Comparison of ENCODE assay signal across 27 cellular contexts in the genomic region with DNA sequence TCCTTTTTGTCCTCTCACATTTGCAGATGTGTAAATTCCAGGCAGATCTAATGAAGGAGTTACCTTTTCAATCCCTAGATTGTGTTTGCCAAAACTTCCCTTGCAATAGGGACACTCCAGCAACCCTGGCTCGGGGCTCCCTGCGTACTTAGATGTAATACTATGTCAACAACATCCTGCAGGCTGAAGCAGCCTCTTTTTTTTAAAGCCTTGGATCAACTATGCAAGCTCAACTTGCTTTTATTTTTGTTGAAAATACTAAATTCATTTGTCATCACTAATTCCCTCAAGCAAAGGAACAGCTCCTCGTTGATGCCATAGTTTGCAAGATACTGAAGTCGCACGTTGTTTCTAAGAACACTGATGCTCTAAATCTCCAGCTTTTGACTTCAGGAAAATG. TPM values are rescaled to one million over a fixed set of nuclear protein-coding genes. Genes with fewer than 3 reads are reported as not detected.
"Had no signal": no experiment of that assay in that cellular context is flagged by ENCODE, and none has a peak within 500 bp of the region (broad histone marks: within the 10 kb centered on the region; RNA-seq: fewer than 3 reads in every experiment).

No MANE protein-coding gene starts in this region.

- H3K27me3 Mint-ChIP-seq: activated CD4-positive, alpha-beta memory T cell treated with anti-CD3 and anti-CD28 coated beads for 36 hours had no signal

- ATAC-seq: activated CD4-positive, alpha-beta T cell treated with anti-CD3 and anti-CD28 coated beads for 36 hours; esophagus mucosa; heart left ventricle; left cardiac atrium; mucosa of descending colon; psoas muscle; T-cell had no signal

- DNase-seq: activated B cell treated with CpG ODN at 0.5 μM for 24 hours; activated CD4-positive, alpha-beta memory T cell treated with anti-CD3 and anti-CD28 coated beads for 36 hours; activated CD4-positive, alpha-beta T cell treated with anti-CD3 and anti-CD28 coated beads for 36 hours; activated effector memory CD4-positive, alpha-beta T cell treated with Interleukin-2 at 50 U/mL for 16 hours; activated naive CD4-positive, alpha-beta T cell treated with anti-CD3 and anti-CD28 coated beads for 36 hours; activated naive CD8-positive, alpha-beta T cell treated with anti-CD3 and anti-CD28 coated beads, Interleukin-2, amount 10 ng/mL, durations not matched to agents 7 days and 5 days; activated T-cell treated with anti-CD3 and anti-CD28 coated beads, Interleukin-2, amount 50 U/mL, for 48 hours; dermis blood vessel endothelial cell; effector CD8-positive, alpha-beta T cell; heart left ventricle; left cardiac atrium; pancreas; psoas muscle; stimulated activated CD4-positive, alpha-beta T cell treated with anti-CD3 and anti-CD28 coated beads, Interleukin-12 subunit alpha, Interleukin-12 subunit beta, amount 100 ng/mL, for 4 hours; T-cell; trophoblast cell; uterus had no signal

- H3K4me3 ChIP-seq: heart left ventricle, mucosa of descending colon, pancreas, psoas muscle, right atrium auricular region, suprapubic skin, uterus had no signal

- H3K27ac ChIP-seq: heart left ventricle, psoas muscle, right atrium auricular region, suprapubic skin had no signal

- H3K4me1 ChIP-seq: psoas muscle, uterus had no signal

- H3K9me3 ChIP-seq: mucosa of descending colon, pancreas, psoas muscle, right atrium auricular region, suprapubic skin, uterus had no signal

- H3K4me1 Mint-ChIP-seq: activated B cell treated with CpG ODN at 0.5 μM for 24 hours; activated CD4-positive, alpha-beta T cell treated with anti-CD3 and anti-CD28 coated beads for 36 hours; activated naive CD8-positive, alpha-beta T cell treated with anti-CD3 and anti-CD28 coated beads, Interleukin-2, amount 10 ng/mL, durations not matched to agents 7 days and 5 days; memory B cell; T-cell had no signal

- H3K36me3 ChIP-seq: heart left ventricle, pancreas, right atrium auricular region, suprapubic skin, uterus had no signal

- H3K27me3 ChIP-seq: right atrium auricular region, uterus had no signal

- H3K4me3 Mint-ChIP-seq: activated B cell treated with CpG ODN at 0.5 μM for 24 hours; activated CD4-positive, alpha-beta memory T cell treated with anti-CD3 and anti-CD28 coated beads for 36 hours; activated CD4-positive, alpha-beta T cell treated with anti-CD3 and anti-CD28 coated beads for 36 hours; activated naive CD4-positive, alpha-beta T cell treated with anti-CD3 and anti-CD28 coated beads for 36 hours; activated naive CD8-positive, alpha-beta T cell treated with anti-CD3 and anti-CD28 coated beads, Interleukin-2, amount 10 ng/mL, durations not matched to agents 7 days and 5 days; memory B cell; nephron progenitor cell; stimulated activated naive CD8-positive, alpha-beta T cell treated with anti-CD3 and anti-CD28 coated beads, Interleukin-15, Interleukin-2, amounts not matched to agents 100 ng/mL and 50 ng/mL, for 24 hours; T-cell; T-helper 2 cell treated with Interferon-gamma antibody and Interleukin-4, amounts not matched to agents 5 μg/mL and 100 μg/mL, for 36 hours had no signal

- H3K27ac Mint-ChIP-seq: activated B cell treated with CpG ODN at 0.5 μM for 24 hours; activated CD4-positive, alpha-beta memory T cell treated with anti-CD3 and anti-CD28 coated beads for 36 hours; activated CD4-positive, alpha-beta T cell treated with anti-CD3 and anti-CD28 coated beads for 36 hours; activated naive CD4-positive, alpha-beta T cell treated with anti-CD3 and anti-CD28 coated beads for 36 hours; activated naive CD8-positive, alpha-beta T cell treated with anti-CD3 and anti-CD28 coated beads, Interleukin-2, amount 10 ng/mL, durations not matched to agents 7 days and 5 days; memory B cell; nephron progenitor cell; stimulated activated naive CD8-positive, alpha-beta T cell treated with anti-CD3 and anti-CD28 coated beads, Interleukin-15, Interleukin-2, amounts not matched to agents 100 ng/mL and 50 ng/mL, for 24 hours; T-cell; T-helper 2 cell treated with Interferon-gamma antibody and Interleukin-4, amounts not matched to agents 5 μg/mL and 100 μg/mL, for 36 hours had no signal

- H3K36me3 Mint-ChIP-seq: activated CD4-positive, alpha-beta memory T cell treated with anti-CD3 and anti-CD28 coated beads for 36 hours; activated naive CD8-positive, alpha-beta T cell treated with anti-CD3 and anti-CD28 coated beads, Interleukin-2, amount 10 ng/mL, durations not matched to agents 7 days and 5 days; brain; memory B cell; T-cell had no signal

- H3K9me3 Mint-ChIP-seq: activated naive CD4-positive, alpha-beta T cell treated with anti-CD3 and anti-CD28 coated beads for 36 hours; activated naive CD8-positive, alpha-beta T cell treated with anti-CD3 and anti-CD28 coated beads, Interleukin-2, amount 10 ng/mL, durations not matched to agents 7 days and 5 days; memory B cell; nephron progenitor cell; stimulated activated naive CD8-positive, alpha-beta T cell treated with anti-CD3 and anti-CD28 coated beads, Interleukin-15, Interleukin-2, amounts not matched to agents 100 ng/mL and 50 ng/mL, for 24 hours; T-helper 2 cell treated with Interferon-gamma antibody and Interleukin-4, amounts not matched to agents 5 μg/mL and 100 μg/mL, for 36 hours had no signal

RNA-seq across cellular contexts. Expression of gene GRIN2A, which starts 59.1 kb away (rescaled TPM):
- total RNA-seq: activated CD4-positive, alpha-beta memory T cell treated with anti-CD3 and anti-CD28 coated beads for 36 hours; activated CD4-positive, alpha-beta T cell treated with anti-CD3 and anti-CD28 coated beads for 36 hours; activated naive CD4-positive, alpha-beta T cell treated with anti-CD3 and anti-CD28 coated beads for 36 hours; activated naive CD8-positive, alpha-beta T cell treated with anti-CD3 and anti-CD28 coated beads, Interleukin-2, amount 10 ng/mL, durations not matched to agents 7 days and 5 days; dermis blood vessel endothelial cell; endothelial cell of umbilical vein; esophagus mucosa had no signal
